Comparison of ENCODE assay signal across 17 cellular contexts in genomic region chr12:66941150-66941549, GRCh38.
DNase-seq lines count a peak whose midpoint lies in the region; ATAC-seq lines count a peak whose summit lies in the region.
"Had no signal": no experiment of that assay in that cellular context is flagged by ENCODE, and none has a peak within 500 bp of the region (broad histone marks: within the 10 kb centered on the region; RNA-seq: fewer than 3 reads in every experiment).

No MANE protein-coding gene starts in this region.

- H3K36me3 Mint-ChIP-seq in activated T-helper 17 cell treated with anti-CD3 and anti-CD28 coated beads, Interleukin-2, amount 50 U/mL, for 72 hours (ENCODE audit: low read depth): no peaks in the 10 kb centered on the region
- H3K36me3 Mint-ChIP-seq: CD8-positive, alpha-beta memory T cell had no signal

- H3K27ac Mint-ChIP-seq in activated T-helper 17 cell treated with anti-CD3 and anti-CD28 coated beads, Interleukin-2, amount 50 U/mL, for 72 hours: no peak overlapping the region
- H3K27ac Mint-ChIP-seq: CD8-positive, alpha-beta memory T cell had no signal

- DNase-seq in activated CD4-positive, alpha-beta T cell treated with anti-CD3 and anti-CD28 coated beads, Interleukin-2, amount 50 U/mL, for 48 hours: peak; percentile 7 to 23
- no peak for DNase-seq in activated CD4-positive, alpha-beta T cell treated with anti-CD3 and anti-CD28 coated beads, Interleukin-2, amount 50 U/mL, for 4 hours
- DNase-seq in stimulated activated CD4-positive, alpha-beta T cell treated with anti-CD3 and anti-CD28 coated beads, Interleukin-1b, Interleukin-23, amount 100 ng/mL, for 48 hours: peak; percentile 3
- no peak for DNase-seq in stimulated activated CD4-positive, alpha-beta T cell treated with anti-CD3 and anti-CD28 coated beads, Interleukin-4, amount 100 ng/mL, for 1 hour
- no peak for DNase-seq in NOMO-1 treated with DMSO at 0.1 percent for 48 hours (lab: John Stamatoyannopoulos, UW; ENCODE audit: unreplicated experiment)
- DNase-seq in mesenteric fat pad (ENCODE audit: low spot score): no peak
- DNase-seq: CD8-positive, alpha-beta memory T cell; DMS79 treated with DMSO at 0.1 percent for 48 hours; GF-D8; GOT3; NCI-H1048; NCI-H1436 treated with DMSO at 0.1 percent for 48 hours; NCI-H2029 treated with DMSO at 0.1 percent for 48 hours; NCI-H2171 treated with DMSO at 0.1 percent for 48 hours; NCI-H446 treated with DMSO at 0.1 percent for 48 hours had no signal

- H3K27me3 Mint-ChIP-seq in activated T-helper 17 cell treated with anti-CD3 and anti-CD28 coated beads, Interleukin-2, amount 50 U/mL, for 72 hours: peaks cover 12% of the 10 kb centered on the region

- ATAC-seq in activated T-helper 17 cell treated with anti-CD3 and anti-CD28 coated beads, Interleukin-2, amount 50 U/mL, for 72 hours (replicated peaks): peak; percentile 95
- no peak for ATAC-seq in GM21381 (IDR thresholded peaks at IDR 0.05; ENCODE audit: unreplicated experiment)

- H3K9me3 Mint-ChIP-seq in activated T-helper 17 cell treated with anti-CD3 and anti-CD28 coated beads, Interleukin-2, amount 50 U/mL, for 72 hours: no peaks in the 10 kb centered on the region
- H3K9me3 Mint-ChIP-seq: CD8-positive, alpha-beta memory T cell had no signal

- H3K4me3 Mint-ChIP-seq in activated T-helper 17 cell treated with anti-CD3 and anti-CD28 coated beads, Interleukin-2, amount 50 U/mL, for 72 hours: no peak overlapping the region
- H3K4me3 Mint-ChIP-seq: CD8-positive, alpha-beta memory T cell had no signal

- no peaks in the 10 kb centered on the region for H3K4me1 Mint-ChIP-seq in activated T-helper 17 cell treated with anti-CD3 and anti-CD28 coated beads, Interleukin-2, amount 50 U/mL, for 72 hours
- H3K4me1 Mint-ChIP-seq: CD8-positive, alpha-beta memory T cell had no signal

Comparison
In these comparisons a context has a peak if more than half of its experiments do, and no peak if none do; other contexts are left out.
1. DNase-seq: peak in activated CD4-positive, alpha-beta T cell treated with anti-CD3 and anti-CD28 coated beads, Interleukin-2, amount 50 U/mL, for 48 hours (2 of 2) and stimulated activated CD4-positive, alpha-beta T cell treated with anti-CD3 and anti-CD28 coated beads, Interleukin-1b, Interleukin-23, amount 100 ng/mL, for 48 hours (single experiment); none in activated CD4-positive, alpha-beta T cell treated with anti-CD3 and anti-CD28 coated beads, Interleukin-2, amount 50 U/mL, for 4 hours (0 of 2), stimulated activated CD4-positive, alpha-beta T cell treated with anti-CD3 and anti-CD28 coated beads, Interleukin-4, amount 100 ng/mL, for 1 hour (single experiment), NOMO-1 treated with DMSO at 0.1 percent for 48 hours (single experiment) and mesenteric fat pad (single experiment).